In the genomic region with DNA sequence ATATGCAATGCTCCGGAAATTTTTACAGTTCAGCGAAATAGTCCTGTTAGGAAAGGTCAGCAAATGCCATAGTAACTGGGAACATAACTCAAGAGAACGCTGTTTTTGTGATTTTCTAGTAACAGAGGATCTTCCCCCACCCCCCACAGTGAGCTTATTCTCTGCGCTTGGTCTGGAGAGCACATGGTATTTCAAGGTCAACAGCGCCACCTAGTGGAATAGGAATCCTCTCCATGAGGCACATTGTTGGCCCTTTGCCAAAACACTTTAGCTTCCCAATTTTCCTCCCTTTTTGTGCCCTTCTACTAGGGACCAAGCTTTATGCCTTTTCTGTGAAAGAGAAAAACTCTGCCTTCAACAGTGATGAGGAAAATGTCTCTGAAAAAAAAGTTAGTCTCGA, we compare ENCODE assay signal across 8 cellular contexts. TPM values are rescaled to one million over a fixed set of nuclear protein-coding genes. Genes with fewer than 3 reads are reported as not detected.
DNase-seq lines count a peak whose midpoint lies in the region; ATAC-seq and TF ChIP-seq lines count a peak whose summit lies in the region.

No MANE protein-coding gene starts in this region.

- peaks cover 2% of the 10 kb centered on the region; the same call in 1 of the 2 replicates for H3K9me3 ChIP-seq in AG04450 (ENCODE audit: control insufficient read depth, insufficient read depth, low read length)

- DNase-seq in AG04450 (ENCODE audit: low read depth, low spot score) (no peak), GM04504 (ENCODE audit: low read depth) (peak; percentile 12), NCI-H1092 treated with DMSO at 0.1 percent for 48 hours (lab: John Stamatoyannopoulos, UW) (peak; percentile 38), SW 1271 (lab: John Stamatoyannopoulos, UW) (peak; percentile 53 to 79), glomerular endothelial cell (ENCODE audit: extremely low read depth, low read depth, low spot score) (peak; percentile 42)
- DNase-seq in stimulated activated CD8-positive, alpha-beta memory T cell treated with anti-CD3 and anti-CD28 coated beads, Interleukin-2, amount 100 ng/mL, for 48 hours (ENCODE audit: low read depth in 2 of 2) = peak; percentile 3 to 6

- CTCF ChIA-PET in AG04450 (lab: Charles Lee) = interaction anchor here (0.5 kb wide), 1 partner anchor 212 kb away, joined by 3 read pairs; no protein-coding TSS in a partner anchor

- TF ChIP-seq CTCF in AG04450 (IDR thresholded peaks at IDR 0.05; ENCODE audit: low read depth, low read length) = peak; percentile 29

- ATAC-seq in HG03432 (IDR thresholded peaks at IDR 0.05; ENCODE audit: unreplicated experiment) = no peak
- ATAC-seq in GM21381 (IDR thresholded peaks at IDR 0.05; ENCODE audit: unreplicated experiment) = no peak

- no peaks in the 10 kb centered on the region for H3K27me3 ChIP-seq in AG04450 (ENCODE audit: control insufficient read depth, insufficient read depth, low read length)

- POLR2A ChIA-PET in AG04450 (lab: Yijun Ruan, JAX) = no interaction called here

- no peak overlapping the region for H3K27ac ChIP-seq in AG04450 (ENCODE audit: low read depth, low read length)

- H3K4me3 ChIP-seq in AG04450 (ENCODE audit: low read depth, low read length) = no peak overlapping the region

RNA-seq across cellular contexts. Expression of gene OR4C12, which starts 13.2 kb away (rescaled TPM):
- polyA plus RNA-seq in AG04450 (2011; rRNA removed) = not detected in 2 replicates
- not detected in 2 replicates for polyA minus RNA-seq in AG04450 (2011; rRNA and poly(A)+ RNA removed)
- not detected in 2 replicates for total RNA-seq in glomerular endothelial cell

RNA-seq across cellular contexts. Expression of gene OR4C45, which starts 37.1 kb away (rescaled TPM):
- not detected in 2 replicates for polyA plus RNA-seq in AG04450 (2011; rRNA removed)
- polyA minus RNA-seq in AG04450 (2011; rRNA and poly(A)+ RNA removed) = not detected in 2 replicates
- total RNA-seq in glomerular endothelial cell = not detected in 2 replicates

RNA-seq across cellular contexts. Expression of gene OR4C13, which starts 43.4 kb away (rescaled TPM):
- not detected in 2 replicates for polyA plus RNA-seq in AG04450 (2011; rRNA removed)
- not detected in 2 replicates for polyA minus RNA-seq in AG04450 (2011; rRNA and poly(A)+ RNA removed)
- total RNA-seq in glomerular endothelial cell = not detected in 2 replicates
